In the genomic region with DNA sequence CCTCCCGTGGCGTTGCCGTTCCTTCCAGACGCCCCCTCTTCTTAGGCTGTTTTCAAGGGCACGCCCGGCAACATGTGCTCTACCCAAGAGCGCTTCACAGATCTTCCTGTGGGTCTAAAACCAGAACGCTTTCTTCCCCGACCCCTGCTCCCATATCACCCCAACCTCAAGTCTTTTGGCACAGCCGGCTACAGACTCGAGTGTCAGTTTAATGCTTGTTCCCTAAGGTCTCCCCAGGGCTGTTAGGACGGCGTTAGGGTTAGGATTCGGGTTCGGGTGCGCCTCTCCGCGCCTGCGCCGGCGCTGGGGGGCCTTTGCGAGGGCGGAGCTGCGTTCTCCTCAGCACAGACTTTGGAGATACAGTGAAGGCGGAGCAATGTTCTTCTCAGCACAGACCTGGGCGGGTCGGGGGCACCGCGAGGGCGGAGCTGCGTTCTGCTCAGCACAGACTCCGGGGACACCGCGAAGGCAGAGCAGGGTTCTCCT, we compare ENCODE assay signal across 8 cellular contexts.
DNase-seq lines count a peak whose midpoint lies in the region; ATAC-seq and TF ChIP-seq lines count a peak whose summit lies in the region.
"Not testable (repeated sequence)": the region's sequence is repeated elsewhere in the genome, so short reads cannot be mapped to it uniquely, and the experiment has no call there.

No MANE protein-coding gene starts in this region.

- not testable (repeated sequence) for TF ChIP-seq CTCF in HCT116 (IDR thresholded peaks at IDR 0.05 in 2 of 3, conservative IDR thresholded peaks at IDR 0.05 in 1 of 3; ENCODE audit: borderline replicate concordance in 1 of 3, insufficient read depth in 1 of 3, low read depth in 2 of 3, low read length in 2 of 3); mammary epithelial cell (conservative IDR thresholded peaks at IDR 0.05 in 1 of 2, IDR thresholded peaks at IDR 0.05 in 1 of 2; ENCODE audit: extremely low read depth in 1 of 2, insufficient read depth in 1 of 2, low read depth in 1 of 2, low read length in 2 of 2); right atrium auricular region (IDR thresholded peaks at IDR 0.05); neural crest cell (conservative IDR thresholded peaks at IDR 0.05)

- H3K27ac Mint-ChIP-seq in neural crest cell (ENCODE audit: unreplicated experiment): not testable (repeated sequence)

- H3K27me3 ChIP-seq in BLaER1 treated with 17β-estradiol and CSF1 and Interleukin-3, amounts not matched to agents 10 nM and 100 nM; HCT116 (ENCODE audit: insufficient read depth, low read length); mammary epithelial cell (ENCODE audit: insufficient read depth, low read length); right atrium auricular region: not testable (repeated sequence)

- not testable (repeated sequence) for H3K9me3 Mint-ChIP-seq in neural crest cell

- BruUV-seq in HCT116 (replicated peaks; lab: Mats Ljungman, UMichigan); mammary epithelial cell (replicated peaks; lab: Mats Ljungman, UMichigan): not testable (repeated sequence)

- H3K27me3 Mint-ChIP-seq in neural crest cell (ENCODE audit: low read depth): not testable (repeated sequence)

- H3K36me3 Mint-ChIP-seq in neural crest cell (ENCODE audit: low read depth): not testable (repeated sequence)

- peak overlapping the region in 2 of 11 experiments; percentile 20 to 33; a peak in 2 of 22 replicates for H3K27ac ChIP-seq in BLaER1 treated with 17β-estradiol and CSF1 and Interleukin-3, amounts not matched to agents 10 nM and 100 nM
- H3K27ac ChIP-seq in HCT116 (ENCODE audit: low read depth, low read length): peak overlapping the region; percentile 44
- H3K27ac ChIP-seq in mammary epithelial cell (ENCODE audit: insufficient read depth, low read depth, low read length); right atrium auricular region: not testable (repeated sequence)

- CTCF ChIA-PET in HCT116 (lab: Charles Lee) (interaction anchor here (0.7 to 1.8 kb wide), 5 partner anchors 14 to 644 kb away, joined by 3 to 9 read pairs (median 4); no protein-coding TSS in a partner anchor), mammary epithelial cell (lab: Charles Lee; ENCODE audit: low non-redundant PET) (interaction anchor here (0.6 to 1.6 kb wide), 4 partner anchors 120 to 649 kb away, joined by 3 to 9 read pairs (median 7); no protein-coding TSS in a partner anchor)

- peak overlapping the region; percentile 46 to 70 (median 59); a peak in 21 of 22 replicates for H3K9ac ChIP-seq in BLaER1 treated with 17β-estradiol and CSF1 and Interleukin-3, amounts not matched to agents 10 nM and 100 nM
- peak overlapping the region; percentile 36 for H3K9ac ChIP-seq in HCT116 (ENCODE audit: low read length)
- H3K9ac ChIP-seq in mammary epithelial cell (ENCODE audit: insufficient read depth, low read length): not testable (repeated sequence)

- ATAC-seq in HCT116: peak; percentile 94

- not testable (repeated sequence) for H3K9me2 ChIP-seq in HCT116 (ENCODE audit: insufficient read depth)

- H3K4me2 ChIP-seq in BLaER1 treated with 17β-estradiol and CSF1 and Interleukin-3, amounts not matched to agents 10 nM and 100 nM: peak overlapping the region; percentile 52 to 81 (median 65)
- H3K4me2 ChIP-seq in HCT116 (ENCODE audit: low read length): peak overlapping the region; percentile 83
- peak overlapping the region; percentile 77 for H3K4me2 ChIP-seq in mammary epithelial cell (ENCODE audit: insufficient read depth, low read depth, low read length)

- intact Hi-C loops in HCT116 (cut with micrococcal nuclease): loop anchor here (5.0 kb wide), 2 partner anchors 390 to 650 kb away; no protein-coding TSS in a partner anchor
- intact Hi-C loops in mammary epithelial cell (cut with micrococcal nuclease): loop anchor here (1.0 kb wide), 1 partner anchor 128 kb away; no protein-coding TSS in a partner anchor

- H3K4me1 Mint-ChIP-seq in neural crest cell: not testable (repeated sequence)

- H3K4me3 Mint-ChIP-seq in neural crest cell: peak overlapping the region; percentile 94

- TF ChIP-seq POLR2A in HCT116 (IDR thresholded peaks at IDR 0.05; ENCODE audit: borderline replicate concordance, extremely low read depth, insufficient read depth, insufficient read length): not testable (repeated sequence)

- RAD21 ChIA-PET in HCT116 (lab: Charles Lee; ENCODE audit: low non-redundant PET in 1 of 2, low total read pairs in 2 of 2, uncharacterized antibody in 2 of 2, unreplicated experiment in 2 of 2): interaction anchor here in 1 of 2 experiments (0.7 kb wide), 2 partner anchors 121 to 129 kb away, joined by 3 read pairs; no protein-coding TSS in a partner anchor

- in situ Hi-C loops in mammary epithelial cell (cut with MboI; ENCODE audit: low sequenced_read_pairs in 2 of 2): not testable (repeated sequence)

- not testable (repeated sequence) for TF ChIP-seq RAD21 in HCT116 (IDR thresholded peaks at IDR 0.05; ENCODE audit: low read depth)

- not testable (repeated sequence) for H3K4me1 ChIP-seq in BLaER1 treated with 17β-estradiol and CSF1 and Interleukin-3, amounts not matched to agents 10 nM and 100 nM; HCT116 (ENCODE audit: control insufficient read depth in 1 of 2, insufficient read depth in 2 of 2, low read length in 2 of 2); mammary epithelial cell (ENCODE audit: insufficient read depth, low read length)
- H3K4me1 ChIP-seq in right atrium auricular region: peaks cover 0 to 16% of the 10 kb centered on the region in 2 donors

- dilution Hi-C loops in mammary epithelial cell (cut with HindIII; ENCODE audit: low sequenced_read_pairs): not testable (repeated sequence)

- H3K4me3 ChIP-seq in BLaER1 treated with 17β-estradiol and CSF1 and Interleukin-3, amounts not matched to agents 10 nM and 100 nM: peak overlapping the region; percentile 50 to 72 (median 63)
- H3K4me3 ChIP-seq in HCT116 (replicated peaks in 1 of 2; ENCODE audit: low read depth in 1 of 2, low read length in 2 of 2) (peak overlapping the region; percentile 40 to 57), mammary epithelial cell (replicated peaks in 1 of 3; ENCODE audit: insufficient read depth in 1 of 3, low read depth in 2 of 3, low read length in 3 of 3) (peak overlapping the region; percentile 37 to 46 (median 44)), right atrium auricular region (peak overlapping the region; percentile 15 to 45)

- not testable (repeated sequence) for H3K36me3 ChIP-seq in BLaER1 treated with 17β-estradiol and CSF1 and Interleukin-3, amounts not matched to agents 10 nM and 100 nM; HCT116 (ENCODE audit: control insufficient read depth in 1 of 2, insufficient read depth in 2 of 2, low read length in 2 of 2); mammary epithelial cell (ENCODE audit: insufficient read depth, low read length); right atrium auricular region

- not testable (repeated sequence) for H3K79me2 ChIP-seq in HCT116 (ENCODE audit: insufficient read depth, low read length); mammary epithelial cell (ENCODE audit: insufficient read depth, low read length)

- WGBS in mammary epithelial cell (ENCODE audit: low coverage, missing lambda C conversion rate): 31% methylated on average over 13 of the region's 34 CpGs

- H4K20me1 ChIP-seq in BLaER1 treated with 17β-estradiol and CSF1 and Interleukin-3, amounts not matched to agents 10 nM and 100 nM; HCT116 (ENCODE audit: insufficient read depth); mammary epithelial cell (ENCODE audit: insufficient read depth, low read length): not testable (repeated sequence)

- peaks cover 3 to 17% (median 11%) of the 10 kb centered on the region in 11 experiments; a peak in 15 of 22 replicates for H3K9me3 ChIP-seq in BLaER1 treated with 17β-estradiol and CSF1 and Interleukin-3, amounts not matched to agents 10 nM and 100 nM (replicated peaks in 1 of 11)
- not testable (repeated sequence) for H3K9me3 ChIP-seq in HCT116 (ENCODE audit: control insufficient read depth in 1 of 2, insufficient read depth in 1 of 2, low read depth in 1 of 2, low read length in 2 of 2); mammary epithelial cell (replicated peaks; ENCODE audit: insufficient read depth, low read length); right atrium auricular region

- DNase-seq in HCT116 (ENCODE audit: low read depth, low spot score): peak; percentile 15
- DNase-seq in NCI-H345 (lab: John Stamatoyannopoulos, UW): peak; percentile 73
- DNase-seq in activated CD4-positive, alpha-beta T cell treated with anti-CD3 and anti-CD28 coated beads, Interleukin-2, amount 50 U/mL, for 4 hours: peak; percentile 20 to 26
- DNase-seq in mammary epithelial cell: peak; percentile 47
- DNase-seq in right atrium auricular region (ENCODE audit: low spot score): not testable (repeated sequence)
- peak; percentile 64 for DNase-seq in neural crest cell (ENCODE audit: low read depth, low spot score)
- peak; percentile 24 to 32 for DNase-seq in stimulated activated CD8-positive, alpha-beta memory T cell treated with anti-CD3 and anti-CD28 coated beads, Interleukin-15, amount 100 ng/mL, for 48 hours (ENCODE audit: low read depth in 2 of 2)

- peak overlapping the region; percentile 93 for H2AFZ ChIP-seq in HCT116 (ENCODE audit: low read depth, low read length, poor library complexity, severe bottlenecking)
- H2AFZ ChIP-seq in mammary epithelial cell (ENCODE audit: low read depth, low read length): peak overlapping the region; percentile 92

- POLR2A ChIA-PET in HCT116 (lab: Charles Lee): interaction anchor here (0.6 kb wide), 1 partner anchor 65 kb away, joined by 3 read pairs; no protein-coding TSS in a partner anchor

TF ChIP-seq in HCT116, 20 proteins besides CTCF, POLR2A, EP300 and RAD21:
- 0 out of 2 replicates have a peak, but pooled peaks have one; percentile 23 for TF ChIP-seq POLR2AphosphoS5 (IDR thresholded peaks at IDR 0.05; ENCODE audit: low read depth, low read length)
TF ChIP-seq in HCT116: peak in this region for 1; not testable (repeated sequence) for 19.
